Comparison of ENCODE assay signal across 8 cellular contexts in genomic region chr9:109903515-109904138, GRCh38.
DNase-seq lines count a peak whose midpoint lies in the region; ATAC-seq and TF ChIP-seq lines count a peak whose summit lies in the region.

No MANE protein-coding gene starts in this region.

- no peaks in the 10 kb centered on the region for H3K36me3 ChIP-seq in HEK293 (ENCODE audit: control insufficient read depth in 2 of 2, insufficient read depth in 1 of 2, low read length in 2 of 2)
- no peaks in the 10 kb centered on the region for H3K36me3 ChIP-seq in stomach

- H3K27me3 ChIP-seq in stomach: no peaks in the 10 kb centered on the region

- H3K9me3 Mint-ChIP-seq in Calu3 (ENCODE audit: low read depth, unreplicated experiment) (no peaks in the 10 kb centered on the region), memory B cell (no peaks in the 10 kb centered on the region)
- no peaks in the 10 kb centered on the region for H3K9me3 Mint-ChIP-seq in activated CD4-positive, alpha-beta T cell treated with anti-CD3 and anti-CD28 coated beads for 36 hours (ENCODE audit: low read depth)

- H3K4me3 Mint-ChIP-seq in Calu3 (ENCODE audit: low read depth, unreplicated experiment) (no peak overlapping the region), memory B cell (no peak overlapping the region)
- H3K4me3 Mint-ChIP-seq in activated CD4-positive, alpha-beta T cell treated with anti-CD3 and anti-CD28 coated beads for 36 hours: no peak overlapping the region

- H3K36me3 Mint-ChIP-seq in Calu3 (ENCODE audit: insufficient read depth, unreplicated experiment) (no peaks in the 10 kb centered on the region), memory B cell (no peaks in the 10 kb centered on the region)
- no peaks in the 10 kb centered on the region for H3K36me3 Mint-ChIP-seq in activated CD4-positive, alpha-beta T cell treated with anti-CD3 and anti-CD28 coated beads for 36 hours (ENCODE audit: low read depth)

- DNase-seq in Calu3 (peak; percentile 58), NCI-H460 (ENCODE audit: extremely low read depth, low read depth) (peak; percentile 72), memory B cell (ENCODE audit: low spot score in 2 of 2) (peak; percentile 50 to 63), stomach (peak; percentile 57), NCI-H526 treated with DMSO at 0.1 percent for 48 hours (lab: John Stamatoyannopoulos, UW) (no peak)
- DNase-seq in activated CD4-positive, alpha-beta T cell treated with anti-CD3 and anti-CD28 coated beads for 36 hours: peak; percentile 82
- DNase-seq in effector CD8-positive, alpha-beta T cell (lab: John Stamatoyannopoulos, UW): peak; percentile 5

- H3K27ac Mint-ChIP-seq in Calu3 (ENCODE audit: unreplicated experiment): no peak overlapping the region
- H3K27ac Mint-ChIP-seq in activated CD4-positive, alpha-beta T cell treated with anti-CD3 and anti-CD28 coated beads for 36 hours: peak overlapping the region; percentile 45
- H3K27ac Mint-ChIP-seq in memory B cell: no peak overlapping the region

- CTCF ChIA-PET in Calu3 (lab: Charles Lee) (interaction anchor here (0.7 to 1.7 kb wide), 9 partner anchors 9 to 448 kb away, joined by 3 to 12 read pairs (median 5); no protein-coding TSS in a partner anchor), HEK293 (lab: Yijun Ruan, JAX) (interaction anchor here (0.5 to 9.4 kb wide), 59 partner anchors 8 to 1656 kb away, joined by 3 to 122 read pairs (median 4); no protein-coding TSS in a partner anchor)
- CTCF ChIA-PET in activated CD4-positive, alpha-beta T cell treated with anti-CD3 and anti-CD28 coated beads for 36 hours (lab: Charles Lee): interaction anchor here (0.6 to 5.0 kb wide), 46 partner anchors 9 to 329 kb away, joined by 3 to 49 read pairs (median 4); no protein-coding TSS in a partner anchor

- H3K4me3 ChIP-seq in HEK293 (ENCODE audit: low read depth, low read length) (no peak overlapping the region), stomach (no peak overlapping the region)

- intact Hi-C loops in Calu3 (cut with micrococcal nuclease; ENCODE audit: unreplicated experiment) (loop anchor here (1.0 kb wide), 2 partner anchors 155 to 250 kb away; no protein-coding TSS in a partner anchor), stomach (cut with DNase I; ENCODE audit: low total_unique reads) (loop anchor here (5.0 kb wide), 2 partner anchors 159 to 249 kb away; no protein-coding TSS in a partner anchor)
- intact Hi-C loops in activated CD4-positive, alpha-beta T cell treated with anti-CD3 and anti-CD28 coated beads for 36 hours (cut with DNase I, micrococcal nuclease): loop anchor here (1.0 to 10.0 kb wide), 5 partner anchors 155 to 721 kb away; no protein-coding TSS in a partner anchor

- WGBS in stomach, 5 donors: 1 to 6% (median 3%) methylated on average over 2 of the region's 2 CpGs

- ATAC-seq in activated CD4-positive, alpha-beta T cell treated with anti-CD3 and anti-CD28 coated beads for 36 hours: peak; percentile 85
- peak; percentile 83 for ATAC-seq in memory B cell (ENCODE audit: low read depth)

- POLR2A ChIA-PET in HEK293 (lab: Yijun Ruan, JAX): no interaction called here
- POLR2A ChIA-PET in activated CD4-positive, alpha-beta T cell treated with anti-CD3 and anti-CD28 coated beads for 36 hours (lab: Charles Lee): interaction anchor here (0.6 to 0.7 kb wide), 6 partner anchors 9 to 431 kb away, joined by 5 to 12 read pairs (median 8); no protein-coding TSS in a partner anchor

- no peak for TF ChIP-seq EP300 in stomach (IDR thresholded peaks at IDR 0.05)

- H3K4me1 Mint-ChIP-seq in Calu3 (ENCODE audit: low read depth, unreplicated experiment) (no peaks in the 10 kb centered on the region), memory B cell (peaks cover 5% of the 10 kb centered on the region)
- peaks cover 5% of the 10 kb centered on the region for H3K4me1 Mint-ChIP-seq in activated CD4-positive, alpha-beta T cell treated with anti-CD3 and anti-CD28 coated beads for 36 hours

- H3K27me3 Mint-ChIP-seq in Calu3 (ENCODE audit: unreplicated experiment) (peaks cover 33% of the 10 kb centered on the region), memory B cell (no peaks in the 10 kb centered on the region)
- peaks cover 4% of the 10 kb centered on the region for H3K27me3 Mint-ChIP-seq in activated CD4-positive, alpha-beta T cell treated with anti-CD3 and anti-CD28 coated beads for 36 hours

- H3K27ac ChIP-seq in HEK293 (ENCODE audit: extremely low read depth, low read depth, low read length): no peak overlapping the region
- H3K27ac ChIP-seq in stomach: no peak overlapping the region

- BruUV-seq in Calu3 (replicated peaks; lab: Mats Ljungman, UMichigan): no TSS peak

- H3K9me3 ChIP-seq in HEK293 (ENCODE audit: control insufficient read depth, insufficient read depth, low read depth, low read length) (no peaks in the 10 kb centered on the region), stomach (no peaks in the 10 kb centered on the region)

- TF ChIP-seq CTCF in Calu3 (IDR thresholded peaks at IDR 0.05; ENCODE audit: unreplicated experiment) (no peak), HEK293 (tag by site-specific recombination; IDR thresholded peaks at IDR 0.05) (peak; percentile 70; the same call in 1 of the 2 replicates), stomach (IDR thresholded peaks at IDR 0.05) (peak in 5 of 7 experiments; percentile 59 to 86 (median 68))

- TF ChIP-seq POLR2A in stomach (IDR thresholded peaks at IDR 0.05): no peak

- H3K4me1 ChIP-seq in HEK293 (ENCODE audit: control insufficient read depth, insufficient read depth, low read length): no peaks in the 10 kb centered on the region
- peaks cover 0 to 31% (median 9%) of the 10 kb centered on the region in 4 donors for H3K4me1 ChIP-seq in stomach

TF ChIP-seq in HEK293, 187 proteins besides CTCF, POLR2A, EP300 and RAD21 (continues in another document):
- no peak for TF ChIP-seq ZNF280C (tag by site-specific recombination; IDR thresholded peaks at IDR 0.05)
- 0 out of 2 replicates have a peak, but pooled peaks have one; percentile 42 for TF ChIP-seq ZNF692 (tag by site-specific recombination; IDR thresholded peaks at IDR 0.05)
- no peak for TF ChIP-seq ZNF223 (tag by site-specific recombination; IDR thresholded peaks at IDR 0.05)
- TF ChIP-seq MEIS1 (CRISPR knock-in tag; IDR thresholded peaks at IDR 0.05; ENCODE audit: borderline replicate concordance): no peak
- no peak for TF ChIP-seq ZNF274 (IDR thresholded peaks at IDR 0.05; ENCODE audit: low read length)
- no peak for TF ChIP-seq ZNF274 (tag by site-specific recombination; IDR thresholded peaks at IDR 0.05; ENCODE audit: borderline replicate concordance)
- no peak for TF ChIP-seq RBAK (tag by site-specific recombination; IDR thresholded peaks at IDR 0.05)
- TF ChIP-seq ZNF302 (tag by site-specific recombination; IDR thresholded peaks at IDR 0.05; ENCODE audit: low read depth): no peak
- no peak for TF ChIP-seq OSR2 (tag by site-specific recombination; IDR thresholded peaks at IDR 0.05)
- no peak for TF ChIP-seq ZBTB49 (tag by site-specific recombination; IDR thresholded peaks at IDR 0.05; ENCODE audit: low read depth)
- no peak for TF ChIP-seq ZNF114 (tag by site-specific recombination; IDR thresholded peaks at IDR 0.05)
- no peak for TF ChIP-seq ZNF341 (tag by site-specific recombination; IDR thresholded peaks at IDR 0.05; ENCODE audit: low read depth)
- TF ChIP-seq ZNF138 (tag by site-specific recombination; IDR thresholded peaks at IDR 0.05; ENCODE audit: borderline replicate concordance): no peak
- no peak for TF ChIP-seq ZNF791 (tag by site-specific recombination; IDR thresholded peaks at IDR 0.05)
